ENCODE assay signal across 8 cellular contexts in the genomic region with DNA sequence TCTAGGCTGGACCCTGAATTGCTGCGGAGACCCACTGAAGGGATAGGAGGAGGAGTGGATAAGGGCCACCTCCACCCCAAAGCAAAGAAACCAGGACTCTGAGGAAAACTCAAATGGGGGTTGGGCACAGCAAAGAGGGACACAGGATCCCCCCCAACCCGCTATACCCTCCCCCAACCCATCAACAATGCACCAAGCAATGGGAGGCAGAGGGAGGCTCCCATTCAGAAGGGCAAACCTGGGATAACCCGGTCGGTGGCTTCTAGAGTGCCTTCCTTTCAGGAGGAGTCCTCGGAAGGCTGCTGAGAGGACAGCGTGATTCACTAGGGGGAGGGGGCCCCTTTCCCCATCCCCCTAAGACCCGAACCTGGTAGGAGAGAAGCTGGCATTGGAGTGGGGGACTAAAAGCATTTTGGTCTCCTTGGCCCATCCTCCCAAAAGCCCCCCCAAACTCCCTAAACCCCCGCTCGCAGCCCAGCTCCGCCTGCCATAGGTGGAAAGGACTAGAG. TPM values are rescaled to one million over a fixed set of nuclear protein-coding genes. Genes with fewer than 3 reads are reported as not detected.
DNase-seq lines count a peak whose midpoint lies in the region; ATAC-seq lines count a peak whose summit lies in the region.

No MANE protein-coding gene starts in this region.

- peak overlapping the region; percentile 75 for H3K27ac Mint-ChIP-seq in T-helper 2 cell treated with Interferon-gamma antibody and Interleukin-4, amounts not matched to agents 5 μg/mL and 100 μg/mL, for 36 hours
- no peak overlapping the region for H3K27ac Mint-ChIP-seq in activated T-helper 2 cell treated with anti-CD3 and anti-CD28 coated beads, Interferon-gamma antibody, Interleukin-2, Interleukin-4, amounts not matched to agents 10 μg/mL and 5 μg/mL and 100 μg/mL, durations not matched to agents 14 hours and 24 hours and 36 hours

- H3K27me3 ChIP-seq in iPS-20b (ENCODE audit: insufficient read depth, low read length), result no peaks in the 10 kb centered on the region; the same call in 1 of the 2 replicates

- H3K36me3 ChIP-seq in iPS-20b (ENCODE audit: insufficient read depth, low read depth, low read length), result no peaks in the 10 kb centered on the region

- H3K9ac ChIP-seq in iPS-20b (ENCODE audit: low read depth, low read length), result peak overlapping the region; percentile 54; the same call in 1 of the 2 replicates

- H3K4me1 Mint-ChIP-seq in T-helper 2 cell treated with Interferon-gamma antibody and Interleukin-4, amounts not matched to agents 5 μg/mL and 100 μg/mL, for 36 hours (ENCODE audit: low read depth), result peaks cover 61% of the 10 kb centered on the region
- H3K4me1 Mint-ChIP-seq in activated T-helper 2 cell treated with anti-CD3 and anti-CD28 coated beads, Interferon-gamma antibody, Interleukin-2, Interleukin-4, amounts not matched to agents 10 μg/mL and 5 μg/mL and 100 μg/mL, durations not matched to agents 14 hours and 24 hours and 36 hours (ENCODE audit: low read depth), result peaks cover 61% of the 10 kb centered on the region

- ATAC-seq in HG03045 (IDR thresholded peaks at IDR 0.05; ENCODE audit: unreplicated experiment), result no peak
- ATAC-seq in HG03175 (IDR thresholded peaks at IDR 0.05; ENCODE audit: unreplicated experiment), result no peak

- H3K27ac ChIP-seq in iPS-20b (ENCODE audit: low read length) (no peak overlapping the region), substantia nigra (ENCODE audit: low read depth, low read length, poor library complexity, severe bottlenecking) (peak overlapping the region; percentile 98)

- no peak for DNase-seq in T-helper 2 cell treated with Interferon-gamma antibody and Interleukin-4, amounts not matched to agents 5 μg/mL and 100 μg/mL, for 36 hours (ENCODE audit: low spot score)
- DNase-seq in T-helper 2 cell (no peak), substantia nigra (lab: John Stamatoyannopoulos, UW) (peak in 1 of 49 donors; percentile 56), COR-L47 (lab: John Stamatoyannopoulos, UW) (no peak)
- DNase-seq in activated T-helper 2 cell treated with anti-CD3 and anti-CD28 coated beads, Interferon-gamma antibody, Interleukin-2, Interleukin-4, amounts not matched to agents 10 μg/mL and 5 μg/mL and 100 μg/mL, durations not matched to agents 14 hours and 24 hours and 36 hours (ENCODE audit: low spot score), result no peak

- peaks cover 9% of the 10 kb centered on the region for H3K36me3 Mint-ChIP-seq in T-helper 2 cell treated with Interferon-gamma antibody and Interleukin-4, amounts not matched to agents 5 μg/mL and 100 μg/mL, for 36 hours (ENCODE audit: low read depth)
- H3K36me3 Mint-ChIP-seq in activated T-helper 2 cell treated with anti-CD3 and anti-CD28 coated beads, Interferon-gamma antibody, Interleukin-2, Interleukin-4, amounts not matched to agents 10 μg/mL and 5 μg/mL and 100 μg/mL, durations not matched to agents 14 hours and 24 hours and 36 hours (ENCODE audit: low read depth), result peaks cover 35% of the 10 kb centered on the region

- H3K4me1 ChIP-seq in iPS-20b (ENCODE audit: insufficient read depth, low read length), result peaks cover 39% of the 10 kb centered on the region

- no peaks in the 10 kb centered on the region for H3K27me3 Mint-ChIP-seq in T-helper 2 cell treated with Interferon-gamma antibody and Interleukin-4, amounts not matched to agents 5 μg/mL and 100 μg/mL, for 36 hours (ENCODE audit: low read depth)
- H3K27me3 Mint-ChIP-seq in activated T-helper 2 cell treated with anti-CD3 and anti-CD28 coated beads, Interferon-gamma antibody, Interleukin-2, Interleukin-4, amounts not matched to agents 10 μg/mL and 5 μg/mL and 100 μg/mL, durations not matched to agents 14 hours and 24 hours and 36 hours (ENCODE audit: low read depth), result no peaks in the 10 kb centered on the region

- H3K9me3 Mint-ChIP-seq in T-helper 2 cell treated with Interferon-gamma antibody and Interleukin-4, amounts not matched to agents 5 μg/mL and 100 μg/mL, for 36 hours, result no peaks in the 10 kb centered on the region
- no peaks in the 10 kb centered on the region for H3K9me3 Mint-ChIP-seq in activated T-helper 2 cell treated with anti-CD3 and anti-CD28 coated beads, Interferon-gamma antibody, Interleukin-2, Interleukin-4, amounts not matched to agents 10 μg/mL and 5 μg/mL and 100 μg/mL, durations not matched to agents 14 hours and 24 hours and 36 hours

- H3K4me3 Mint-ChIP-seq in T-helper 2 cell treated with Interferon-gamma antibody and Interleukin-4, amounts not matched to agents 5 μg/mL and 100 μg/mL, for 36 hours, result peak overlapping the region; percentile 86
- peak overlapping the region; percentile 80 for H3K4me3 Mint-ChIP-seq in activated T-helper 2 cell treated with anti-CD3 and anti-CD28 coated beads, Interferon-gamma antibody, Interleukin-2, Interleukin-4, amounts not matched to agents 10 μg/mL and 5 μg/mL and 100 μg/mL, durations not matched to agents 14 hours and 24 hours and 36 hours (ENCODE audit: low read depth)

- intact Hi-C loops in activated T-helper 2 cell treated with anti-CD3 and anti-CD28 coated beads, Interferon-gamma antibody, Interleukin-2, Interleukin-4, amounts not matched to agents 10 μg/mL and 5 μg/mL and 100 μg/mL, durations not matched to agents 14 hours and 24 hours and 36 hours (cut with micrococcal nuclease), result no loop called here

- peak overlapping the region; percentile 87 for H3K4me3 ChIP-seq in iPS-20b (ENCODE audit: low read length)

- H3K9me3 ChIP-seq in iPS-20b (ENCODE audit: insufficient read depth, low read depth, low read length), result no peaks in the 10 kb centered on the region

RNA-seq across cellular contexts. Expression of a gene that starts 1.3 kb away (rescaled TPM):
- 37.9 and 42.1 TPM in 2 replicates for total RNA-seq in activated T-helper 2 cell treated with anti-CD3 and anti-CD28 coated beads, Interferon-gamma antibody, Interleukin-2, Interleukin-4, amounts not matched to agents 10 μg/mL and 5 μg/mL and 100 μg/mL, durations not matched to agents 14 hours and 24 hours and 36 hours
